In the genomic region with DNA sequence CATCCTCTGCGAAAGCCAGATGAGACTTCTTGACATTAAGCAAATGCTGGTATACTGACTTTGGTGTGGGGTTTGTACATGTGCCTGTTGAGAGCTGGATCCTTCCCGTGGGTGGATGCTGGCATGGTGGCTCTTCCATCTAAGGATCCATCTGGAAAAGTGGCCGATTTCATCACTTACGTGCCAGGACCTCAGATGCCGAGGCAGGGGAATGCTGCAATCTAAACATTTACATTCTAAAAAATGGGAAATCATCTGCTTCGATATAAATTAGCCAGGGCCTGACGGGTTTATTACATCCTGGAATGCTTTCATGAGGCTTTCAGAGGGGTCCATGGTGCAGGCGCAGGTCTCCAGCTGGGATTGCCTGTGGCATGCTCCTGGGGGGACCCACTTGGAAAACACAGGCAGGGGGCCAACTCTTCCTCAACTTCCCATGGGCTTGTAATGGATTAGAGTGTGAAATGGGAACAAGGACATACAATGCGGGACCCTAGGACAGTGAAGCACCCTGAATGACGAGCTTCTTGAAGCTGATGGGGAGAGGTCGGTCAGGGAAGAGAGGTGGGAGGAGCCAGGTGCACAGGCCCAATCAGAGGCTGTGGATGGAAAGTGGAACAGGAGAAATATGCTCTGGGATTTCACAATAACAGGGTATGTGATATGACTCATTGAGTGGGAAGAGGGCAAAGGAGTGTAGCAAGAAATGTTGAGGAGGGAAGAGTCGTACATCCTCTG, we compare ENCODE assay signal across 8 cellular contexts.
DNase-seq lines count a peak whose midpoint lies in the region; ATAC-seq and TF ChIP-seq lines count a peak whose summit lies in the region.
"Had no signal": no experiment of that assay in that cellular context is flagged by ENCODE, and none has a peak within 500 bp of the region (broad histone marks: within the 10 kb centered on the region; RNA-seq: fewer than 3 reads in every experiment).

No MANE protein-coding gene starts in this region.

- TF ChIP-seq POLR2A in upper lobe of left lung (IDR thresholded peaks at IDR 0.05), result no peak

- H3K4me1 ChIP-seq in upper lobe of left lung, result peaks cover 0 to 20% (median 4%) of the 10 kb centered on the region in 4 donors

- peak; percentile 59 to 73 for ATAC-seq in upper lobe of left lung (ENCODE audit: low FRiP score in 2 of 2)
- ATAC-seq: stimulated activated memory B cell treated with anti-CD40 and anti-IgM and Interleukin-4, amounts not matched to agents 10 μg/mL and 1 μg/mL and 100 μg/mL, for 72 hours had no signal

- in situ Hi-C loops in SK-MEL-5 (cut with HindIII; ENCODE audit: low pct_unique_long_range_greater_than_20kb, low sequenced_read_pairs), result no loop called here
- in situ Hi-C loops in GM13977 (cut with MboI; ENCODE audit: low pct_unique_long_range_greater_than_20kb, low sequenced_read_pairs, unreplicated experiment), result no loop called here

- no peaks in the 10 kb centered on the region for H3K36me3 ChIP-seq in upper lobe of left lung

- peak; percentile 92 for DNase-seq in HFF-Myc (ENCODE audit: extremely low read depth, low read depth)
- DNase-seq in SK-MEL-5 (ENCODE audit: low read depth, low spot score), result peak; percentile 14
- peak; percentile 50 for DNase-seq in glomerular visceral epithelial cell (ENCODE audit: extremely low spot score)
- peak in 1 of 2 donors; percentile 37 for DNase-seq in upper lobe of left lung
- DNase-seq in activated CD8-positive, alpha-beta memory T cell treated with anti-CD3 and anti-CD28 coated beads, Interleukin-2, amount 50 U/mL, for 4 hours, result no peak
- DNase-seq in GM19240 (ENCODE audit: insufficient read length, low spot score), result no peak
- no peak for DNase-seq in GM13977 (ENCODE audit: low spot score)

- TF ChIP-seq CTCF in HFF-Myc (IDR thresholded peaks at IDR 0.05; ENCODE audit: low read depth, low read length, missing control alignments), result no peak
- TF ChIP-seq CTCF in upper lobe of left lung (IDR thresholded peaks at IDR 0.05), result no peak
- no peak for TF ChIP-seq CTCF in GM13977 (IDR thresholded peaks at IDR 0.05; ENCODE audit: extremely low read depth, insufficient read depth, missing control alignments)

- TF ChIP-seq EP300 in upper lobe of left lung (IDR thresholded peaks at IDR 0.05), result no peak

- no peaks in the 10 kb centered on the region for H3K9me3 ChIP-seq in upper lobe of left lung

- H3K27me3 ChIP-seq in upper lobe of left lung, result no peaks in the 10 kb centered on the region

- H3K4me3 ChIP-seq in HFF-Myc (replicated peaks; ENCODE audit: low read depth, low read length), result no peak overlapping the region
- H3K4me3 ChIP-seq in upper lobe of left lung, result no peak overlapping the region

- WGBS in upper lobe of left lung, 2 donors, result 62 to 72% methylated on average over 12 of the region's 12 CpGs

- no peak overlapping the region for H3K27ac ChIP-seq in upper lobe of left lung

Comparison
In these comparisons a context has a peak if more than half of its experiments do, and no peak if none do; other contexts are left out.
1. DNase-seq: peak in HFF-Myc (single experiment), SK-MEL-5 (single experiment) and glomerular visceral epithelial cell (single experiment); none in activated CD8-positive, alpha-beta memory T cell treated with anti-CD3 and anti-CD28 coated beads, Interleukin-2, amount 50 U/mL, for 4 hours (single experiment), GM19240 (single experiment) and GM13977 (single experiment).